In the genomic region with DNA sequence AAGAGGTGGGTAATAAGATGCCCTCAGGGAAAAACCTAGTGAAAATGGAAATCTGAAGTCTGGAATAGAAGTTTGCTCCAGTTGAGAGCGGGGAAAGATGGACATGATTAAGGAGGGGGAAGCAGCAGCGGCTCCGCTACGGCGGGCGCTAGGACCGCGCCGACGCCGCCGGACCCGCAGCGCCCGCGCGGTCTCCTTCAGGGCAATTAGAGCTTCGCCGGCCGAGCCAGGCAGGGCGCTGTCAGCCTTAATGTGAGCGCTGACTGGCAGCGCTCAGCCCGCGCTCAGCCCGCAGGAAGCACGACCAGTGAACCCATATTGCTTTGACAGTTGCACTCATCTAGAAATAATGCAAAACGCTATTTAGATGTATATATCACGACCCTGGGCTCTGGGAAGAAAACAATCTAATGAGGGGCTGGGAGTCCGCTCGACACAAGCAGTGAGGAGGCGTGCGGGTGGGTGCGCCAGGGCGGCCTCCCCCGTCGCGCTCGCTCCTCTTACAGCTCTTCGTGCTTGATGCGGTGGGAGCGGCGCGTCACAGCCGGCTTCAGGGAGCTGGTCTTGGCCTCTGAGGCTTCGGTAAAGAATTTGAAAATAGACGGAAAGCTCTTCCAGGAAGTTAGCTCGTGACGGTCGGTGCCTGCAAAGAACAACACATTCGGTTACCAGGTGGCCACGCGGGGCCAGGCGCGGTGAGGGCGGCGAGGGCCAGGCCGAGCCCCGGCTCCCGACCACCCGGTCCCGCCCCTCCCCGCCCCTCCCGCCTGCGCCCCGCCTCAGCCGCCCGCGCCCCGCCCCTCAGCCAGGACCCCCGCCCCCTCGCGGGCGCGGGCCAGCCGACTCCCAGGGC, we compare ENCODE assay signal across 8 cellular contexts. TPM values are rescaled to one million over a fixed set of nuclear protein-coding genes. Genes with fewer than 3 reads are reported as not detected.
DNase-seq lines count a peak whose midpoint lies in the region; ATAC-seq and TF ChIP-seq lines count a peak whose summit lies in the region.

No MANE protein-coding gene starts in this region.

- peak overlapping the region; percentile 90 for H3K4me3 Mint-ChIP-seq in activated naive CD8-positive, alpha-beta T cell treated with anti-CD3 and anti-CD28 coated beads, Interleukin-2, amount 10 ng/mL, durations not matched to agents 7 days and 5 days

- H3K27ac ChIP-seq in ovary = peak overlapping the region; percentile 67 to 81

- POLR2A ChIA-PET in GM10248 (lab: Yijun Ruan, JAX) = no interaction called here
- POLR2A ChIA-PET in activated naive CD8-positive, alpha-beta T cell treated with anti-CD3 and anti-CD28 coated beads, Interleukin-2, amount 10 ng/mL, durations not matched to agents 7 days and 5 days (lab: Charles Lee) = interaction anchor here (0.7 to 0.8 kb wide), 3 partner anchors 12 to 418 kb away, joined by 3 read pairs; no protein-coding TSS in a partner anchor

- no peaks in the 10 kb centered on the region for H3K4me1 ChIP-seq in ovary (ENCODE audit: insufficient read depth)

- no peaks in the 10 kb centered on the region for H3K9me3 Mint-ChIP-seq in activated naive CD8-positive, alpha-beta T cell treated with anti-CD3 and anti-CD28 coated beads, Interleukin-2, amount 10 ng/mL, durations not matched to agents 7 days and 5 days

- DNase-seq in GM10248 (ENCODE audit: extremely low spot score) (peak; percentile 78), HCEC 1CT (peak; percentile 85), SHP77 (lab: John Stamatoyannopoulos, UW) (peak; percentile 62 to 86), Right ventricle myocardium superior (peak; percentile 81), ovary (peak; percentile 51 to 66 (median 59)), OCI-M2 (lab: John Stamatoyannopoulos, UW; ENCODE audit: unreplicated experiment) (no peak)
- DNase-seq in activated naive CD8-positive, alpha-beta T cell treated with anti-CD3 and anti-CD28 coated beads, Interleukin-2, amount 10 ng/mL, durations not matched to agents 7 days and 5 days = peak; percentile 72

- CTCF ChIA-PET in GM10248 (lab: Yijun Ruan, JAX) = interaction anchor here (0.9 to 5.3 kb wide), 4 partner anchors 9 to 180 kb away, joined by 3 to 33 read pairs (median 10); no protein-coding TSS in a partner anchor

- TF ChIP-seq CTCF in GM10248 (IDR thresholded peaks at IDR 0.05; ENCODE audit: control extremely low read depth, extremely low read depth, low read depth, missing control alignments) (peak; percentile 3), LNCAP (IDR thresholded peaks at IDR 0.05) (peak; percentile 29; the same call in 1 of the 2 replicates), ovary (IDR thresholded peaks at IDR 0.05) (peak in 1 of 3 donors; percentile 15)

- H3K4me3 ChIP-seq in ovary = peak overlapping the region; percentile 52

- peaks cover 23% of the 10 kb centered on the region for H3K27me3 Mint-ChIP-seq in activated naive CD8-positive, alpha-beta T cell treated with anti-CD3 and anti-CD28 coated beads, Interleukin-2, amount 10 ng/mL, durations not matched to agents 7 days and 5 days

- no peak for TF ChIP-seq EP300 in ovary (IDR thresholded peaks at IDR 0.05)

- no peaks in the 10 kb centered on the region for H3K27me3 ChIP-seq in ovary

- H3K36me3 Mint-ChIP-seq in activated naive CD8-positive, alpha-beta T cell treated with anti-CD3 and anti-CD28 coated beads, Interleukin-2, amount 10 ng/mL, durations not matched to agents 7 days and 5 days = peaks cover 4% of the 10 kb centered on the region

- peak; percentile 14 for TF ChIP-seq POLR2A in ovary (IDR thresholded peaks at IDR 0.05)

- no peaks in the 10 kb centered on the region for H3K9me3 ChIP-seq in ovary

- peak; percentile 91 for ATAC-seq in activated naive CD8-positive, alpha-beta T cell treated with anti-CD3 and anti-CD28 coated beads, Interleukin-2, amount 10 ng/mL, durations not matched to agents 7 days and 5 days (ENCODE audit: low read depth)
- ATAC-seq in Right ventricle myocardium superior (ENCODE audit: poor library complexity) = peak; percentile 94

- H3K36me3 ChIP-seq in ovary = no peaks in the 10 kb centered on the region

- peaks cover 7% of the 10 kb centered on the region for H3K4me1 Mint-ChIP-seq in activated naive CD8-positive, alpha-beta T cell treated with anti-CD3 and anti-CD28 coated beads, Interleukin-2, amount 10 ng/mL, durations not matched to agents 7 days and 5 days

- WGBS in ovary, 3 donors = 0 to 2% (median 0%) methylated on average over 51 to 76 of the region's 76 CpGs

- intact Hi-C loops in Right ventricle myocardium superior (cut with DNase I) (no loop called here), ovary (cut with DNase I) (no loop called here)

- H3K27ac Mint-ChIP-seq in activated naive CD8-positive, alpha-beta T cell treated with anti-CD3 and anti-CD28 coated beads, Interleukin-2, amount 10 ng/mL, durations not matched to agents 7 days and 5 days = peak overlapping the region; percentile 71

RNA-seq across cellular contexts. Expression of gene NR2F1, which starts 37.7 kb away (rescaled TPM):
- total RNA-seq in activated naive CD8-positive, alpha-beta T cell treated with anti-CD3 and anti-CD28 coated beads, Interleukin-2, amount 10 ng/mL, durations not matched to agents 7 days and 5 days = not detected
- total RNA-seq in Right ventricle myocardium superior = 0.70 TPM
- total RNA-seq in ovary = 100 to 1,000 TPM in 2 of 7 donors, 10 to 100 TPM in 5; 51.6 to 179 (median 71.5) TPM
- 10 to 100 TPM; 47.6 to 96.5 TPM for polyA plus RNA-seq in ovary

RNA-seq across cellular contexts. Expression of gene NR2F1-AS1, which starts 39.7 kb away (rescaled TPM):
- not detected for total RNA-seq in activated naive CD8-positive, alpha-beta T cell treated with anti-CD3 and anti-CD28 coated beads, Interleukin-2, amount 10 ng/mL, durations not matched to agents 7 days and 5 days
- 0.22 TPM for total RNA-seq in Right ventricle myocardium superior
- total RNA-seq in ovary = 10 to 100 TPM; 22.4 to 45.7 (median 26.5) TPM
- 10 to 100 TPM; 20.7 to 25.0 TPM for polyA plus RNA-seq in ovary

Comparison
In these comparisons a context has a peak if more than half of its experiments do, and no peak if none do; other contexts are left out.
1. RNA of gene NR2F1, which starts 37.7 kb away (total RNA-seq): 51.6 to 179 TPM in ovary; 0.70 TPM in Right ventricle myocardium superior (single experiment) and not detected in activated naive CD8-positive, alpha-beta T cell treated with anti-CD3 and anti-CD28 coated beads, Interleukin-2, amount 10 ng/mL, durations not matched to agents 7 days and 5 days; every median in the first group is over 10 times any median in the second.
2. RNA of gene NR2F1-AS1, which starts 39.7 kb away (total RNA-seq): 22.4 to 45.7 TPM in ovary; 0.22 TPM in Right ventricle myocardium superior (single experiment) and not detected in activated naive CD8-positive, alpha-beta T cell treated with anti-CD3 and anti-CD28 coated beads, Interleukin-2, amount 10 ng/mL, durations not matched to agents 7 days and 5 days; every median in the first group is over 10 times any median in the second.